ENCODE assay signal across 20 cellular contexts in the genomic region with DNA sequence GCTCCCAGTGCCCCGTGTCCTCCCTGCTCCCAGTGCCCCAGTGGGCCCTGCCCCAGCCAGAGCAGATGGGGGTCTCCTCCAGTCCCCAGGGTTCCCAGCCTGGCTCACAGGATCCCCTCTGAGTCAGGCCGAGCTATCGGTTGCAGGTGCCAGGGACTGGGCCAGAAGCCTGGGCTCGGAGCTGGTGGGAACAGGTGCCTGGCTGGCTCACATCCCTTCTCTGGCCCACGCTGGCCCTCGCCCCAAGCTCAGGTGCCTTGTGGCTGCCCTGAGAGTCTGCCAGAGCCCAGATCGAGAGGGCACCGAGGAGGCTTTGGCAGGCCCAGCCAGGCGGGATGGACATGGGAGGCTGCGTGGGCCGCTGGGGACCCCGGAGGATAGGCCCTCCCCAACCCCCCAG. TPM values are rescaled to one million over a fixed set of nuclear protein-coding genes. Genes with fewer than 3 reads are reported as not detected.
"Had no signal": no experiment of that assay in that cellular context is flagged by ENCODE, and none has a peak within 500 bp of the region (broad histone marks: within the 10 kb centered on the region; RNA-seq: fewer than 3 reads in every experiment).

No MANE protein-coding gene starts in this region.

- H3K27me3 ChIP-seq: body of pancreas, right atrium auricular region had no signal

- H3K27ac ChIP-seq: body of pancreas, coronary artery, gastroesophageal sphincter, heart left ventricle, left lung, right atrium auricular region, suprapubic skin, WERI-Rb-1 had no signal

- H3K4me1 ChIP-seq: body of pancreas, gastroesophageal sphincter, right atrium auricular region had no signal

- H3K9me3 ChIP-seq: body of pancreas, gastroesophageal sphincter, heart left ventricle, left lung, right atrium auricular region, suprapubic skin had no signal

- DNase-seq: activated CD4-positive, alpha-beta T cell treated with anti-CD3 and anti-CD28 coated beads for 36 hours; activated CD4-positive, alpha-beta T cell treated with anti-CD3 and anti-CD28 coated beads, Interleukin-2, amount 50 U/mL, for 48 hours; activated naive CD4-positive, alpha-beta T cell; activated naive CD8-positive, alpha-beta T cell treated with anti-CD3 and anti-CD28 coated beads, Interleukin-2, amount 10 ng/mL, durations not matched to agents 7 days and 5 days; activated T-cell treated with anti-CD3 and anti-CD28 coated beads for 4 hours; body of pancreas; erythroblast; heart left ventricle; left lung; stimulated activated CD4-positive, alpha-beta T cell treated with anti-CD3 and anti-CD28 coated beads, Interleukin-12 subunit alpha, Interleukin-12 subunit beta, amount 100 ng/mL, for 4 hours; stimulated activated CD4-positive, alpha-beta T cell treated with anti-CD3 and anti-CD28 coated beads, Interleukin-1b, Interleukin-23, amount 100 ng/mL, for 48 hours; stimulated activated naive CD8-positive, alpha-beta T cell treated with anti-CD3 and anti-CD28 coated beads, Interleukin-15, amount 100 ng/mL, for 72 hours; T-helper 2 cell; WERI-Rb-1 had no signal

- H3K4me3 ChIP-seq: body of pancreas, coronary artery, gastroesophageal sphincter, heart left ventricle, left lung, right atrium auricular region, suprapubic skin had no signal

- ATAC-seq: activated CD4-positive, alpha-beta T cell treated with anti-CD3 and anti-CD28 coated beads for 36 hours; body of pancreas; gastroesophageal sphincter; heart left ventricle had no signal

- H3K36me3 ChIP-seq: gastroesophageal sphincter, heart left ventricle, left lung, right atrium auricular region had no signal

RNA-seq across cellular contexts. Expression of gene HES5, which starts 35.0 kb away (rescaled TPM):
- total RNA-seq: activated naive CD8-positive, alpha-beta T cell treated with anti-CD3 and anti-CD28 coated beads, Interleukin-2, amount 10 ng/mL, durations not matched to agents 7 days and 5 days; body of pancreas; gastroesophageal sphincter; lung microvascular endothelial cell; omental fat pad; right atrium auricular region had no signal
